10 cellular contexts compared by ENCODE assay signal in genomic region chr11:36488096-36488495, GRCh38. TPM values are rescaled to one million over a fixed set of nuclear protein-coding genes. Genes with fewer than 3 reads are reported as not detected.
DNase-seq lines count a peak whose midpoint lies in the region; ATAC-seq and TF ChIP-seq lines count a peak whose summit lies in the region.
"Had no signal": no experiment of that assay in that cellular context is flagged by ENCODE, and none has a peak within 500 bp of the region (broad histone marks: within the 10 kb centered on the region; RNA-seq: fewer than 3 reads in every experiment).

No MANE protein-coding gene starts in this region.

- peaks cover 55% of the 10 kb centered on the region for H3K36me3 Mint-ChIP-seq in effector memory CD8-positive, alpha-beta T cell (ENCODE audit: insufficient read depth)

- no peaks in the 10 kb centered on the region for H3K27me3 Mint-ChIP-seq in effector memory CD8-positive, alpha-beta T cell

- TF ChIP-seq CTCF in mucosa of descending colon (IDR thresholded peaks at IDR 0.05): no peak

- H3K4me1 Mint-ChIP-seq in effector memory CD8-positive, alpha-beta T cell (ENCODE audit: low read depth in 2 of 2): peaks cover 18 to 37% of the 10 kb centered on the region in 2 donors

- peaks cover 46% of the 10 kb centered on the region for H3K4me1 ChIP-seq in BLaER1
- H3K4me1 ChIP-seq in mucosa of descending colon (ENCODE audit: low read depth): no peaks in the 10 kb centered on the region

- H3K27me3 ChIP-seq in BLaER1: no peaks in the 10 kb centered on the region

- H3K4me2 ChIP-seq in BLaER1: peak overlapping the region; percentile 70

- H3K27ac ChIP-seq in BLaER1: peak overlapping the region; percentile 61

- 0 out of 2 replicates have a peak, but pooled peaks cover 6% of the 10 kb centered on the region for H4K20me1 ChIP-seq in BLaER1

- no peak for DNase-seq in effector memory CD8-positive, alpha-beta T cell
- no peak for DNase-seq in mucosa of descending colon
- DNase-seq in SIG-M5 treated with dmso at 0.1 percent for 504 hours (lab: John Stamatoyannopoulos, UW; ENCODE audit: unreplicated experiment): no peak
- DNase-seq in DMS 273 (lab: John Stamatoyannopoulos, UW; ENCODE audit: unreplicated experiment): no peak
- DNase-seq in kidney glomerular epithelial cell (lab: John Stamatoyannopoulos, UW): no peak
- DNase-seq: C1 segment of cervical spinal cord had no signal

- peak overlapping the region; percentile 37 for H3K4me3 ChIP-seq in BLaER1
- H3K4me3 ChIP-seq in mucosa of descending colon: no peak overlapping the region

- intact Hi-C loops in mucosa of descending colon (cut with DNase I, micrococcal nuclease): no loop called here

- peak overlapping the region; percentile 38; the same call in 1 of the 2 replicates for H3K9ac ChIP-seq in BLaER1

- H3K9me3 ChIP-seq in BLaER1: peaks cover 10% of the 10 kb centered on the region
- no peaks in the 10 kb centered on the region for H3K9me3 ChIP-seq in mucosa of descending colon

- no peaks in the 10 kb centered on the region for H3K9me3 Mint-ChIP-seq in effector memory CD8-positive, alpha-beta T cell

- H3K36me3 ChIP-seq in BLaER1: peaks cover 75% of the 10 kb centered on the region
- no peaks in the 10 kb centered on the region for H3K36me3 ChIP-seq in mucosa of descending colon (ENCODE audit: low read depth)

- peak overlapping the region; percentile 49 to 50 for H3K4me3 Mint-ChIP-seq in effector memory CD8-positive, alpha-beta T cell

- peak overlapping the region; percentile 42 to 91 for H3K27ac Mint-ChIP-seq in effector memory CD8-positive, alpha-beta T cell

- ATAC-seq in GM19328 (IDR thresholded peaks at IDR 0.05; ENCODE audit: unreplicated experiment) (peak; percentile 57), HG03097 (IDR thresholded peaks at IDR 0.05; ENCODE audit: low FRiP score, unreplicated experiment) (peak; percentile 60), mucosa of descending colon (no peak)
- peak; percentile 54 for ATAC-seq in effector memory CD8-positive, alpha-beta T cell (replicated peaks)
- ATAC-seq: sciatic nerve had no signal

RNA-seq across cellular contexts. Expression of gene TRAF6, which starts 22.0 kb away (rescaled TPM):
- 10 to 100 TPM; 15.5 to 19.2 (median 17.9) TPM for total RNA-seq in mucosa of descending colon
